8 cellular contexts compared by ENCODE assay signal in genomic region chr2:190358655-190359448, GRCh38. TPM values are rescaled to one million over a fixed set of nuclear protein-coding genes. Genes with fewer than 3 reads are reported as not detected.
DNase-seq lines count a peak whose midpoint lies in the region; ATAC-seq, FAIRE-seq and TF ChIP-seq lines count a peak whose summit lies in the region.
"Not testable (repeated sequence)": the region's sequence is repeated elsewhere in the genome, so short reads cannot be mapped to it uniquely, and the experiment has no call there.

No MANE protein-coding gene starts in this region.

- not testable (repeated sequence) for TF ChIP-seq CTCF in HFFc6 (IDR thresholded peaks at IDR 0.05); keratinocyte (optimal IDR thresholded peaks at IDR 0.05 in 1 of 3, IDR thresholded peaks at IDR 0.05 in 1 of 3, conservative IDR thresholded peaks at IDR 0.05 in 1 of 3; ENCODE audit: extremely low read depth in 1 of 3, insufficient read depth in 2 of 3, low read length in 3 of 3); parathyroid adenoma (IDR thresholded peaks at IDR 0.05)

- FAIRE-seq in keratinocyte (lab: Jason Lieb, UNC), result peak; percentile 81

- H3K27ac Mint-ChIP-seq in CD4-positive, alpha-beta memory T cell, result peak overlapping the region in 6 of 7 donors; percentile 29 to 99 (median 86)
- H3K27ac Mint-ChIP-seq in HFFc6, result peak overlapping the region; percentile 78; the same call in 1 of the 2 replicates
- peak overlapping the region; percentile 96 for H3K27ac Mint-ChIP-seq in T-helper 17 cell
- peak overlapping the region; percentile 76 for H3K27ac Mint-ChIP-seq in activated naive CD4-positive, alpha-beta T cell treated with anti-CD3 and anti-CD28 coated beads, Interleukin-2, amount 10 ng/mL, durations not matched to agents 7 days and 5 days

- peak overlapping the region; percentile 21 to 97 (median 46) for H3K4me3 Mint-ChIP-seq in CD4-positive, alpha-beta memory T cell
- peak overlapping the region; percentile 83 for H3K4me3 Mint-ChIP-seq in HFFc6
- peak overlapping the region; percentile 36 for H3K4me3 Mint-ChIP-seq in T-helper 17 cell
- not testable (repeated sequence) for H3K4me3 Mint-ChIP-seq in activated naive CD4-positive, alpha-beta T cell treated with anti-CD3 and anti-CD28 coated beads, Interleukin-2, amount 10 ng/mL, durations not matched to agents 7 days and 5 days

- H3K9me1 ChIP-seq in keratinocyte (ENCODE audit: control insufficient read depth, extremely low read depth, insufficient read depth, low read length), result not testable (repeated sequence)

- H3K4me3 ChIP-seq in CD4-positive, alpha-beta memory T cell (ENCODE audit: low read length in 2 of 2); parathyroid adenoma (ENCODE audit: low read depth, low read length); subcutaneous abdominal adipose tissue (ENCODE audit: low read depth in 1 of 5, low read length in 5 of 5): not testable (repeated sequence)
- peak overlapping the region in 1 of 3 experiments; percentile 44 for H3K4me3 ChIP-seq in keratinocyte (ENCODE audit: control insufficient read depth in 2 of 3, extremely low read depth in 1 of 3, insufficient read depth in 2 of 3, low read depth in 1 of 3, low read length in 3 of 3)

- peak overlapping the region; percentile 36 for H2AFZ ChIP-seq in keratinocyte (ENCODE audit: control insufficient read depth, low read length)
- not testable (repeated sequence) for H2AFZ ChIP-seq in parathyroid adenoma

- intact Hi-C loops in CD4-positive, alpha-beta memory T cell (cut with micrococcal nuclease), result not testable (repeated sequence)

- DNase-seq in CD4-positive, alpha-beta memory T cell; HFFc6; T-helper 17 cell; activated naive CD4-positive, alpha-beta T cell treated with anti-CD3 and anti-CD28 coated beads, Interleukin-2, amount 10 ng/mL, durations not matched to agents 7 days and 5 days: not testable (repeated sequence)
- DNase-seq in keratinocyte (ENCODE audit: low read depth, low spot score), result peak; percentile 57

- H3K9me3 ChIP-seq in CD4-positive, alpha-beta memory T cell (ENCODE audit: control insufficient read depth in 1 of 2, low read length in 2 of 2); T-helper 17 cell (ENCODE audit: control insufficient read depth, low read length, poor library complexity, severe bottlenecking); keratinocyte (ENCODE audit: control insufficient read depth, low read depth, low read length); parathyroid adenoma (ENCODE audit: control insufficient read depth, low read length); subcutaneous abdominal adipose tissue (ENCODE audit: control insufficient read depth in 5 of 5, low read length in 5 of 5): not testable (repeated sequence)

- CTCF ChIA-PET in CD4-positive, alpha-beta memory T cell (lab: Charles Lee; ENCODE audit: partially characterized antibody), result interaction anchor here (1.1 to 2.2 kb wide), 6 partner anchors 9 to 492 kb away, joined by 3 to 13 read pairs (median 5); partner anchors contain the start of gene HIBCH
- CTCF ChIA-PET in activated naive CD4-positive, alpha-beta T cell treated with anti-CD3 and anti-CD28 coated beads, Interleukin-2, amount 10 ng/mL, durations not matched to agents 7 days and 5 days (lab: Charles Lee), result interaction anchor here (1.7 to 3.3 kb wide), 4 partner anchors 8 to 698 kb away, joined by 4 to 10 read pairs (median 5); no protein-coding TSS in a partner anchor

- not testable (repeated sequence) for H3K27me3 ChIP-seq in CD4-positive, alpha-beta memory T cell (ENCODE audit: insufficient read depth, low read length); keratinocyte (ENCODE audit: control insufficient read depth, extremely low read depth, insufficient read depth, low read length); parathyroid adenoma (ENCODE audit: control insufficient read depth, insufficient read depth, low read length); subcutaneous abdominal adipose tissue (ENCODE audit: control insufficient read depth in 5 of 5, insufficient read depth in 4 of 5, low read length in 5 of 5)

- H3K27ac ChIP-seq in CD4-positive, alpha-beta memory T cell (ENCODE audit: low read depth, low read length), result not testable (repeated sequence)
- H3K27ac ChIP-seq in cingulate gyrus (ENCODE audit: low read depth, low read length) (peak overlapping the region; percentile 82), keratinocyte (ENCODE audit: control insufficient read depth, insufficient read depth, low read length) (peak overlapping the region; percentile 87), parathyroid adenoma (peak overlapping the region; percentile 87), subcutaneous abdominal adipose tissue (ENCODE audit: low read depth, low read length) (peak overlapping the region; percentile 47)

- not testable (repeated sequence) for H3K36me3 ChIP-seq in CD4-positive, alpha-beta memory T cell (ENCODE audit: insufficient read depth, low read length); keratinocyte (ENCODE audit: control insufficient read depth in 2 of 2, extremely low read depth in 1 of 2, insufficient read depth in 2 of 2, low read length in 2 of 2); parathyroid adenoma (ENCODE audit: control insufficient read depth, insufficient read depth, low read length); subcutaneous abdominal adipose tissue (ENCODE audit: control insufficient read depth in 5 of 5, insufficient read depth in 5 of 5, low read length in 5 of 5)

- H4K20me1 ChIP-seq in keratinocyte (ENCODE audit: control insufficient read depth, extremely low read depth, insufficient read depth, low read length), result not testable (repeated sequence)

- H3K79me2 ChIP-seq in keratinocyte (ENCODE audit: control insufficient read depth, insufficient read depth, low read length), result not testable (repeated sequence)
- H3K79me2 ChIP-seq in parathyroid adenoma, result peaks cover 17% of the 10 kb centered on the region

- not testable (repeated sequence) for ATAC-seq in T-helper 17 cell

- not testable (repeated sequence) for H3K9me3 Mint-ChIP-seq in CD4-positive, alpha-beta memory T cell; HFFc6; activated naive CD4-positive, alpha-beta T cell treated with anti-CD3 and anti-CD28 coated beads, Interleukin-2, amount 10 ng/mL, durations not matched to agents 7 days and 5 days

- not testable (repeated sequence) for H3K36me3 Mint-ChIP-seq in CD4-positive, alpha-beta memory T cell; HFFc6 (ENCODE audit: low read depth); T-helper 17 cell (ENCODE audit: low read depth); activated naive CD4-positive, alpha-beta T cell treated with anti-CD3 and anti-CD28 coated beads, Interleukin-2, amount 10 ng/mL, durations not matched to agents 7 days and 5 days

- peak overlapping the region; percentile 49 for H3K9ac ChIP-seq in keratinocyte (ENCODE audit: control insufficient read depth, extremely low read depth, insufficient read depth, low read length)
- not testable (repeated sequence) for H3K9ac ChIP-seq in parathyroid adenoma; subcutaneous abdominal adipose tissue (ENCODE audit: low read length in 5 of 5)

- H3K27me3 Mint-ChIP-seq in CD4-positive, alpha-beta memory T cell; HFFc6 (ENCODE audit: insufficient read depth); T-helper 17 cell; activated naive CD4-positive, alpha-beta T cell treated with anti-CD3 and anti-CD28 coated beads, Interleukin-2, amount 10 ng/mL, durations not matched to agents 7 days and 5 days: not testable (repeated sequence)

- dilution Hi-C loops in keratinocyte (cut with MboI; ENCODE audit: extremely low pct_ligation_motif_present, low sequenced_read_pairs), result not testable (repeated sequence)

- peaks cover 27% of the 10 kb centered on the region for H3K4me1 ChIP-seq in CD4-positive, alpha-beta memory T cell (ENCODE audit: insufficient read depth, low read length)
- H3K4me1 ChIP-seq in keratinocyte (ENCODE audit: control insufficient read depth, extremely low read depth, insufficient read depth, low read length) (peaks cover 50% of the 10 kb centered on the region), parathyroid adenoma (peaks cover 34% of the 10 kb centered on the region), subcutaneous abdominal adipose tissue (ENCODE audit: control insufficient read depth in 5 of 5, insufficient read depth in 5 of 5, low read length in 5 of 5) (peaks cover 0 to 33% (median 26%) of the 10 kb centered on the region in 5 donors)

- H3K4me1 Mint-ChIP-seq in CD4-positive, alpha-beta memory T cell, result peaks cover 14 to 36% (median 26%) of the 10 kb centered on the region in 4 donors
- H3K4me1 Mint-ChIP-seq in HFFc6 (ENCODE audit: low read depth) (peaks cover 17% of the 10 kb centered on the region), T-helper 17 cell (peaks cover 16% of the 10 kb centered on the region)
- H3K4me1 Mint-ChIP-seq in activated naive CD4-positive, alpha-beta T cell treated with anti-CD3 and anti-CD28 coated beads, Interleukin-2, amount 10 ng/mL, durations not matched to agents 7 days and 5 days, result peaks cover 25% of the 10 kb centered on the region

- POLR2A ChIA-PET in CD4-positive, alpha-beta memory T cell (lab: Charles Lee; ENCODE audit: partially characterized antibody), result interaction anchor here (0.6 to 2.9 kb wide), 4 partner anchors 15 to 103 kb away, joined by 3 to 14 read pairs (median 8); partner anchors contain the start of genes HIBCH and INPP1

- H3K4me2 ChIP-seq in keratinocyte (ENCODE audit: control insufficient read depth, extremely low read depth, insufficient read depth, low read depth, low read length), result peak overlapping the region; percentile 92
- H3K4me2 ChIP-seq in parathyroid adenoma (ENCODE audit: low read length), result not testable (repeated sequence)

RNA-seq across cellular contexts. Expression of gene INPP1, which starts 15.5 kb away (rescaled TPM):
- total RNA-seq in CD4-positive, alpha-beta memory T cell, result 1 to 10 TPM; 3.2 to 3.7 TPM
- polyA plus RNA-seq in CD4-positive, alpha-beta memory T cell, result 1 to 10 TPM; 3.1 to 3.4 TPM
- total RNA-seq in HFFc6 (2021; fragmentation: NEBNext Ultra II Directional; extraction: Animal tissue kit (Norgen Biotek cat#: 25700)), result 10 to 100 TPM; 13.6 to 16.2 (median 15.7) TPM
- 1 to 10 TPM; 3.0 to 3.7 TPM for total RNA-seq in T-helper 17 cell
- polyA plus RNA-seq in keratinocyte, result 5.6 to 6.3 TPM (median 6.1 TPM) in 3 replicates
- polyA plus RNA-seq in keratinocyte (2011; ENCODE audit: low read depth), result 19.5 TPM
- 6.2 and 8.7 TPM in 2 replicates for polyA plus RNA-seq in keratinocyte (2011; cell fraction: cytosol; rRNA removed)
- 8.6 and 8.7 TPM in 2 replicates for polyA plus RNA-seq in keratinocyte (2011; cell fraction: nucleus; rRNA removed)
- 8.2 and 18.1 TPM in 2 replicates for polyA plus RNA-seq in keratinocyte (2012; ENCODE audit: low replicate concordance)
- 2.2 to 3.4 TPM (median 3.2 TPM) in 3 replicates for polyA minus RNA-seq in keratinocyte
- polyA minus RNA-seq in keratinocyte (2011; cell fraction: cytosol; rRNA and poly(A)+ RNA removed), result 5.0 TPM
- 2.8 and 3.0 TPM in 2 replicates for polyA minus RNA-seq in keratinocyte (2011; cell fraction: nucleus; rRNA and poly(A)+ RNA removed)

RNA-seq across cellular contexts. Expression of gene HIBCH, which starts 39.2 kb away (rescaled TPM):
- 10 to 100 TPM; 20.0 to 22.3 TPM for total RNA-seq in CD4-positive, alpha-beta memory T cell
- polyA plus RNA-seq in CD4-positive, alpha-beta memory T cell, result 10 to 100 TPM; 19.3 to 19.6 TPM
- 10 to 100 TPM; 14.6 to 20.5 (median 17.2) TPM for total RNA-seq in HFFc6 (2021; fragmentation: NEBNext Ultra II Directional; extraction: Animal tissue kit (Norgen Biotek cat#: 25700))
- total RNA-seq in T-helper 17 cell, result 10 to 100 TPM; 13.0 to 14.0 TPM
- polyA plus RNA-seq in keratinocyte, result 9.5 to 19.4 TPM (median 10.6 TPM) in 3 replicates
- polyA plus RNA-seq in keratinocyte (2011; ENCODE audit: low read depth), result 22.6 TPM
- 7.4 and 12.0 TPM in 2 replicates for polyA plus RNA-seq in keratinocyte (2011; cell fraction: cytosol; rRNA removed)
- 11.4 and 14.1 TPM in 2 replicates for polyA plus RNA-seq in keratinocyte (2011; cell fraction: nucleus; rRNA removed)
- polyA plus RNA-seq in keratinocyte (2012; ENCODE audit: low replicate concordance), result 8.1 and 13.0 TPM in 2 replicates
- 0.43 to 14.3 TPM (median 5.0 TPM) in 3 replicates for polyA minus RNA-seq in keratinocyte
- 6.7 TPM for polyA minus RNA-seq in keratinocyte (2011; cell fraction: cytosol; rRNA and poly(A)+ RNA removed)
- polyA minus RNA-seq in keratinocyte (2011; cell fraction: nucleus; rRNA and poly(A)+ RNA removed), result 11.9 and 21.2 TPM in 2 replicates

RNA-seq across cellular contexts. Expression of gene MFSD6, which starts 49.3 kb away (rescaled TPM):
- total RNA-seq in CD4-positive, alpha-beta memory T cell, result 10 to 100 TPM; 38.3 to 47.5 TPM
- 10 to 100 TPM in 1 of 2 donors, 1 to 10 TPM in 1; 7.7 to 29.1 TPM for polyA plus RNA-seq in CD4-positive, alpha-beta memory T cell
- total RNA-seq in HFFc6 (2021; fragmentation: NEBNext Ultra II Directional; extraction: Animal tissue kit (Norgen Biotek cat#: 25700)), result 10 to 100 TPM in 3 of 6 experiments, 1 to 10 TPM in 3; 3.2 to 10.4 (median 9.5) TPM
- 10 to 100 TPM; 36.2 to 55.6 TPM for total RNA-seq in T-helper 17 cell
- 6.0 to 11.0 TPM (median 10.7 TPM) in 3 replicates for polyA plus RNA-seq in keratinocyte
- 22.1 TPM for polyA plus RNA-seq in keratinocyte (2011; ENCODE audit: low read depth)
- polyA plus RNA-seq in keratinocyte (2011; cell fraction: cytosol; rRNA removed), result 6.2 and 11.0 TPM in 2 replicates
- polyA plus RNA-seq in keratinocyte (2011; cell fraction: nucleus; rRNA removed), result 10.3 and 18.1 TPM in 2 replicates
- 9.3 and 22.3 TPM in 2 replicates for polyA plus RNA-seq in keratinocyte (2012; ENCODE audit: low replicate concordance)
- 12.5 to 16.6 TPM (median 15.6 TPM) in 3 replicates for polyA minus RNA-seq in keratinocyte
- polyA minus RNA-seq in keratinocyte (2011; cell fraction: cytosol; rRNA and poly(A)+ RNA removed), result 10.4 TPM
- polyA minus RNA-seq in keratinocyte (2011; cell fraction: nucleus; rRNA and poly(A)+ RNA removed), result 23.7 and 26.2 TPM in 2 replicates
